ENCODE assay signal across 8 cellular contexts in genomic region chr10:103969857-103970627, GRCh38. TPM values are rescaled to one million over a fixed set of nuclear protein-coding genes. Genes with fewer than 3 reads are reported as not detected.
DNase-seq lines count a peak whose midpoint lies in the region; ATAC-seq and TF ChIP-seq lines count a peak whose summit lies in the region.

No MANE protein-coding gene starts in this region.

- H3K27ac ChIP-seq in substantia nigra (ENCODE audit: low read depth, low read length, poor library complexity, severe bottlenecking), result peak overlapping the region; percentile 26

- intact Hi-C loops in activated CD8-positive, alpha-beta T cell treated with anti-CD3 and anti-CD28 coated beads for 36 hours (cut with micrococcal nuclease), result loop anchor here (5.0 kb wide), 2 partner anchors 53 to 152 kb away; partner anchors contain the start of genes SFR1 and STN1

- no peaks in the 10 kb centered on the region for H3K9me3 Mint-ChIP-seq in T-helper 1 cell treated with Interleukin-12 subunit alpha and Interleukin-12 subunit beta and Interleukin-4 antibody, amounts not matched to agents 30 μg/mL and 1 μg/mL, for 36 hours
- H3K9me3 Mint-ChIP-seq in activated CD8-positive, alpha-beta T cell treated with anti-CD3 and anti-CD28 coated beads for 36 hours, result peaks cover 5% of the 10 kb centered on the region
- H3K9me3 Mint-ChIP-seq in immature natural killer cell, result no peaks in the 10 kb centered on the region

- peak overlapping the region; percentile 97 for H3K4me3 Mint-ChIP-seq in T-helper 1 cell treated with Interleukin-12 subunit alpha and Interleukin-12 subunit beta and Interleukin-4 antibody, amounts not matched to agents 30 μg/mL and 1 μg/mL, for 36 hours
- H3K4me3 Mint-ChIP-seq in activated CD8-positive, alpha-beta T cell treated with anti-CD3 and anti-CD28 coated beads for 36 hours, result peak overlapping the region; percentile 85
- peak overlapping the region; percentile 91 to 99 (median 96) for H3K4me3 Mint-ChIP-seq in immature natural killer cell

- peaks cover 40% of the 10 kb centered on the region for H3K4me1 Mint-ChIP-seq in T-helper 1 cell treated with Interleukin-12 subunit alpha and Interleukin-12 subunit beta and Interleukin-4 antibody, amounts not matched to agents 30 μg/mL and 1 μg/mL, for 36 hours (ENCODE audit: low read depth)
- peaks cover 52% of the 10 kb centered on the region for H3K4me1 Mint-ChIP-seq in activated CD8-positive, alpha-beta T cell treated with anti-CD3 and anti-CD28 coated beads for 36 hours (ENCODE audit: low read depth)
- H3K4me1 Mint-ChIP-seq in immature natural killer cell, result peaks cover 67 to 87% of the 10 kb centered on the region in 2 donors

- POLR2A ChIA-PET in activated CD8-positive, alpha-beta T cell treated with anti-CD3 and anti-CD28 coated beads for 36 hours (lab: Charles Lee), result interaction anchor here (1.0 to 2.7 kb wide), 3 partner anchors 20 to 152 kb away, joined by 3 to 8 read pairs (median 4); partner anchors contain the start of gene SFR1
- POLR2A ChIA-PET in GM10248 (lab: Yijun Ruan, JAX), result no interaction called here

- H3K36me3 Mint-ChIP-seq in T-helper 1 cell treated with Interleukin-12 subunit alpha and Interleukin-12 subunit beta and Interleukin-4 antibody, amounts not matched to agents 30 μg/mL and 1 μg/mL, for 36 hours (ENCODE audit: low read depth), result peaks cover 17% of the 10 kb centered on the region
- peaks cover 18% of the 10 kb centered on the region for H3K36me3 Mint-ChIP-seq in activated CD8-positive, alpha-beta T cell treated with anti-CD3 and anti-CD28 coated beads for 36 hours (ENCODE audit: low read depth)
- peaks cover 0 to 7% (median 7%) of the 10 kb centered on the region in 3 donors for H3K36me3 Mint-ChIP-seq in immature natural killer cell

- CTCF ChIA-PET in activated CD8-positive, alpha-beta T cell treated with anti-CD3 and anti-CD28 coated beads for 36 hours (lab: Charles Lee), result interaction anchor here (1.2 to 1.3 kb wide), 2 partner anchors 71 to 151 kb away, joined by 4 to 5 read pairs; partner anchors contain the start of gene SFR1
- CTCF ChIA-PET in GM10248 (lab: Yijun Ruan, JAX), result interaction anchor here (1.0 to 1.2 kb wide), 2 partner anchors 18 to 160 kb away, joined by 3 to 4 read pairs; no protein-coding TSS in a partner anchor

- H3K27me3 Mint-ChIP-seq in T-helper 1 cell treated with Interleukin-12 subunit alpha and Interleukin-12 subunit beta and Interleukin-4 antibody, amounts not matched to agents 30 μg/mL and 1 μg/mL, for 36 hours (ENCODE audit: low read depth), result no peaks in the 10 kb centered on the region
- H3K27me3 Mint-ChIP-seq in activated CD8-positive, alpha-beta T cell treated with anti-CD3 and anti-CD28 coated beads for 36 hours, result no peaks in the 10 kb centered on the region
- H3K27me3 Mint-ChIP-seq in immature natural killer cell (ENCODE audit: low read depth in 3 of 3), result peaks cover 2 to 14% (median 13%) of the 10 kb centered on the region in 3 donors

- no peak for DNase-seq in T-helper 1 cell
- no peak for DNase-seq in activated CD8-positive, alpha-beta T cell treated with anti-CD3 and anti-CD28 coated beads for 36 hours
- no peak for DNase-seq in immature natural killer cell
- no peak for DNase-seq in substantia nigra (lab: John Stamatoyannopoulos, UW)
- no peak for DNase-seq in GM10248 (ENCODE audit: extremely low spot score)
- no peak for DNase-seq in GOT3 (lab: John Stamatoyannopoulos, UW)

- no peak for TF ChIP-seq CTCF in activated CD8-positive, alpha-beta T cell treated with anti-CD3 and anti-CD28 coated beads for 36 hours (IDR thresholded peaks at IDR 0.05)
- no peak for TF ChIP-seq CTCF in GM10248 (IDR thresholded peaks at IDR 0.05; ENCODE audit: control extremely low read depth, extremely low read depth, low read depth, missing control alignments)

- no peak overlapping the region for H3K27ac Mint-ChIP-seq in T-helper 1 cell treated with Interleukin-12 subunit alpha and Interleukin-12 subunit beta and Interleukin-4 antibody, amounts not matched to agents 30 μg/mL and 1 μg/mL, for 36 hours
- H3K27ac Mint-ChIP-seq in activated CD8-positive, alpha-beta T cell treated with anti-CD3 and anti-CD28 coated beads for 36 hours, result peak overlapping the region; percentile 36
- peak overlapping the region; percentile 70 to 91 (median 84) for H3K27ac Mint-ChIP-seq in immature natural killer cell

- ATAC-seq in activated CD8-positive, alpha-beta T cell treated with anti-CD3 and anti-CD28 coated beads for 36 hours, result no peak
- no peak for ATAC-seq in GM21367 (IDR thresholded peaks at IDR 0.05; ENCODE audit: unreplicated experiment)

RNA-seq across cellular contexts. Expression of gene SLK, which starts 3.1 kb away (rescaled TPM):
- total RNA-seq in activated CD8-positive, alpha-beta T cell treated with anti-CD3 and anti-CD28 coated beads for 36 hours, result 10 to 100 TPM; 17.8 to 19.2 TPM
- 1 to 10 TPM; 4.1 to 8.6 (median 5.0) TPM for polyA plus RNA-seq in immature natural killer cell

RNA-seq across cellular contexts. Expression of gene STN1, which starts 52.1 kb away (rescaled TPM):
- total RNA-seq in activated CD8-positive, alpha-beta T cell treated with anti-CD3 and anti-CD28 coated beads for 36 hours, result 10 to 100 TPM; 32.1 to 32.4 TPM
- 100 to 1,000 TPM in 1 of 3 donors, 10 to 100 TPM in 2; 81.1 to 101 (median 82.8) TPM for polyA plus RNA-seq in immature natural killer cell
